In genomic region chr7:26449175-26450165, GRCh38 we compare ENCODE assay signal across 1 cellular context.
TF ChIP-seq lines count a peak whose summit lies in the region.

No MANE protein-coding gene starts in this region.

TF ChIP-seq in SK-N-SH treated with all-trans-retinoic acid at 6 μM for 48 hours, 23 proteins besides CTCF, POLR2A, EP300 and RAD21 (continued from another document):
- no peak for TF ChIP-seq POU6F1 (CRISPR knock-in tag; IDR thresholded peaks at IDR 0.05; ENCODE audit: borderline replicate concordance, low read depth)
